ENCODE assay signal across 35 cellular contexts in the genomic region with DNA sequence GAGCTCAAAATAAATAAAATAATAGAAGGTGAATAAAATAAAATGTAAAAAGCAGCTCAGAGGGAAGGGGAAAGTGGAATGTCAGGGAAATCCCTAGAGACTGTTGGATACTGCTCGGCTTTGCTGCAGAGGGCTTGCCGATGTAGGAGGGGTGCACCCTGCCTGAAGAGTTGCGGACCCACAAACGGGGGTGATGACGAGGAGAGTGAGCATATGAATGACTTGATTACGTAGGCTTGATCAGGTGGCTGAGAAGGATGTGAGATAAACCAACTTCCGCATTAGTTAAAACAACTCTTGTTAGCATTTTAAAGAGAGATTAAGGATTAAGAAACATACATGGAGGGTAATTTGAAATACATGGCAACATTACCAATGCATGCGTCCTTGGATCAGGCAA. TPM values are rescaled to one million over a fixed set of nuclear protein-coding genes. Genes with fewer than 3 reads are reported as not detected.
"Had no signal": no experiment of that assay in that cellular context is flagged by ENCODE, and none has a peak within 500 bp of the region (broad histone marks: within the 10 kb centered on the region; RNA-seq: fewer than 3 reads in every experiment).

No MANE protein-coding gene starts in this region.

- H3K9me3 Mint-ChIP-seq: activated CD4-positive, alpha-beta memory T cell treated with anti-CD3 and anti-CD28 coated beads for 36 hours; activated CD4-positive, alpha-beta T cell treated with anti-CD3 and anti-CD28 coated beads, Interleukin-2, amount 10 ng/mL, durations not matched to agents 24 days and 14 days; activated naive CD4-positive, alpha-beta T cell treated with anti-CD3 and anti-CD28 coated beads, Interleukin-2, amount 10 ng/mL, durations not matched to agents 7 days and 5 days; activated naive CD4-positive, alpha-beta T cell treated with anti-CD3 and anti-CD28 coated beads, Interleukin-2, amount 50 U/mL, for 72 hours; activated naive CD8-positive, alpha-beta T cell treated with anti-CD3 and anti-CD28 coated beads, Interleukin-2, amount 10 ng/mL, durations not matched to agents 7 days and 5 days; activated T-cell treated with anti-CD3 and anti-CD28 coated beads, Interleukin-2, amount 50 U/mL, for 72 hours; central memory CD8-positive, alpha-beta T cell; dendritic cell treated with granulocyte-macrophage colony-stimulating factor and Interleukin-4, amounts not matched to agents 40 ng/mL and 50 ng/mL, for 4 days; endodermal cell; T-helper 1 cell treated with Interleukin-12 subunit alpha and Interleukin-12 subunit beta and Interleukin-4 antibody, amounts not matched to agents 30 μg/mL and 1 μg/mL, for 36 hours; T-helper 2 cell treated with Interferon-gamma antibody and Interleukin-4, amounts not matched to agents 5 μg/mL and 100 μg/mL, for 36 hours had no signal

- H3K4me1 Mint-ChIP-seq: activated CD4-positive, alpha-beta T cell treated with anti-CD3 and anti-CD28 coated beads for 36 hours; activated CD4-positive, alpha-beta T cell treated with anti-CD3 and anti-CD28 coated beads, Interleukin-2, amount 10 ng/mL, durations not matched to agents 24 days and 14 days; activated CD8-positive, alpha-beta memory T cell treated with anti-CD3 and anti-CD28 coated beads, Interleukin-2, amount 10 ng/mL, durations not matched to agents 7 days and 5 days; activated naive CD4-positive, alpha-beta T cell treated with anti-CD3 and anti-CD28 coated beads, Interleukin-2, amount 10 ng/mL, durations not matched to agents 7 days and 5 days; central memory CD8-positive, alpha-beta T cell had no signal

- H3K4me3 Mint-ChIP-seq: activated CD4-positive, alpha-beta memory T cell treated with anti-CD3 and anti-CD28 coated beads for 36 hours; activated CD4-positive, alpha-beta T cell treated with anti-CD3 and anti-CD28 coated beads for 36 hours; activated CD4-positive, alpha-beta T cell treated with anti-CD3 and anti-CD28 coated beads, Interleukin-2, amount 10 ng/mL, durations not matched to agents 24 days and 14 days; activated CD8-positive, alpha-beta memory T cell treated with anti-CD3 and anti-CD28 coated beads, Interleukin-2, amount 10 ng/mL, durations not matched to agents 7 days and 5 days; activated CD8-positive, alpha-beta T cell treated with anti-CD3 and anti-CD28 coated beads, Interleukin-2, amount 10 ng/mL, durations not matched to agents 7 days and 5 days; activated naive CD4-positive, alpha-beta T cell treated with anti-CD3 and anti-CD28 coated beads, Interleukin-2, amount 10 ng/mL, durations not matched to agents 7 days and 5 days; activated naive CD8-positive, alpha-beta T cell treated with anti-CD3 and anti-CD28 coated beads, Interleukin-2, amount 10 ng/mL, durations not matched to agents 7 days and 5 days; activated T-cell treated with anti-CD3 and anti-CD28 coated beads, Interleukin-2, amount 50 U/mL, for 72 hours; central memory CD8-positive, alpha-beta T cell; dendritic cell treated with granulocyte-macrophage colony-stimulating factor and Interleukin-4, amounts not matched to agents 40 ng/mL and 50 ng/mL, for 4 days; endodermal cell; T-helper 1 cell treated with Interleukin-12 subunit alpha and Interleukin-12 subunit beta and Interleukin-4 antibody, amounts not matched to agents 30 μg/mL and 1 μg/mL, for 36 hours; T-helper 2 cell treated with Interferon-gamma antibody and Interleukin-4, amounts not matched to agents 5 μg/mL and 100 μg/mL, for 36 hours had no signal

- H3K27ac Mint-ChIP-seq: activated CD4-positive, alpha-beta memory T cell treated with anti-CD3 and anti-CD28 coated beads for 36 hours; activated CD4-positive, alpha-beta T cell treated with anti-CD3 and anti-CD28 coated beads for 36 hours; activated CD4-positive, alpha-beta T cell treated with anti-CD3 and anti-CD28 coated beads, Interleukin-2, amount 10 ng/mL, durations not matched to agents 24 days and 14 days; activated CD8-positive, alpha-beta memory T cell treated with anti-CD3 and anti-CD28 coated beads, Interleukin-2, amount 10 ng/mL, durations not matched to agents 7 days and 5 days; activated CD8-positive, alpha-beta T cell treated with anti-CD3 and anti-CD28 coated beads, Interleukin-2, amount 10 ng/mL, durations not matched to agents 7 days and 5 days; activated naive CD4-positive, alpha-beta T cell treated with anti-CD3 and anti-CD28 coated beads, Interleukin-2, amount 10 ng/mL, durations not matched to agents 7 days and 5 days; activated naive CD4-positive, alpha-beta T cell treated with anti-CD3 and anti-CD28 coated beads, Interleukin-2, amount 50 U/mL, for 72 hours; activated naive CD8-positive, alpha-beta T cell treated with anti-CD3 and anti-CD28 coated beads, Interleukin-2, amount 10 ng/mL, durations not matched to agents 7 days and 5 days; activated T-cell treated with anti-CD3 and anti-CD28 coated beads, Interleukin-2, amount 50 U/mL, for 72 hours; dendritic cell treated with granulocyte-macrophage colony-stimulating factor and Interleukin-4, amounts not matched to agents 40 ng/mL and 50 ng/mL, for 4 days; endodermal cell; T-helper 1 cell treated with Interleukin-12 subunit alpha and Interleukin-12 subunit beta and Interleukin-4 antibody, amounts not matched to agents 30 μg/mL and 1 μg/mL, for 36 hours; T-helper 2 cell treated with Interferon-gamma antibody and Interleukin-4, amounts not matched to agents 5 μg/mL and 100 μg/mL, for 36 hours had no signal

- DNase-seq: activated CD4-positive, alpha-beta memory T cell treated with anti-CD3 and anti-CD28 coated beads for 36 hours; activated CD4-positive, alpha-beta T cell treated with anti-CD3 and anti-CD28 coated beads for 36 hours; activated CD4-positive, alpha-beta T cell treated with anti-CD3 and anti-CD28 coated beads, Interleukin-2, amount 10 ng/mL, durations not matched to agents 24 days and 14 days; activated CD4-positive, CD25-positive, alpha-beta regulatory T cell; activated CD4-positive, CD25-positive, alpha-beta regulatory T cell treated with anti-CD3 and anti-CD28 coated beads, Interleukin-2, amount 50 U/mL, for 72 hours; activated CD8-positive, alpha-beta memory T cell treated with anti-CD3 and anti-CD28 coated beads, Interleukin-2, amount 10 ng/mL, durations not matched to agents 7 days and 5 days; activated CD8-positive, alpha-beta memory T cell treated with anti-CD3 and anti-CD28 coated beads, Interleukin-2, amount 50 U/mL, for 4 hours; activated CD8-positive, alpha-beta T cell treated with anti-CD3 and anti-CD28 coated beads, Interleukin-2, amount 10 ng/mL, durations not matched to agents 7 days and 5 days; activated gamma-delta T cell; activated naive CD4-positive, alpha-beta T cell; activated naive CD4-positive, alpha-beta T cell treated with anti-CD3 and anti-CD28 coated beads, Interleukin-2, amount 10 ng/mL, durations not matched to agents 7 days and 5 days; activated naive CD8-positive, alpha-beta T cell treated with anti-CD3 and anti-CD28 coated beads, Interleukin-2, amount 10 ng/mL, durations not matched to agents 7 days and 5 days; activated T-cell treated with anti-CD3 and anti-CD28 coated beads, Interleukin-2, amount 50 U/mL, for 1 hour; activated T-cell treated with anti-CD3 and anti-CD28 coated beads, Interleukin-2, amount 50 U/mL, for 72 hours; anterior cingulate cortex; brain microvascular endothelial cell; dorsolateral prefrontal cortex; effector memory CD4-positive, alpha-beta T cell; endodermal cell; foreskin fibroblast; glutamatergic neuron; heart left ventricle; T1000 had no signal

- H3K27me3 ChIP-seq: brain microvascular endothelial cell, dorsolateral prefrontal cortex, heart left ventricle had no signal

- H3K36me3 Mint-ChIP-seq: activated CD4-positive, alpha-beta memory T cell treated with anti-CD3 and anti-CD28 coated beads for 36 hours; activated CD8-positive, alpha-beta memory T cell treated with anti-CD3 and anti-CD28 coated beads, Interleukin-2, amount 10 ng/mL, durations not matched to agents 7 days and 5 days; activated naive CD4-positive, alpha-beta T cell treated with anti-CD3 and anti-CD28 coated beads, Interleukin-2, amount 10 ng/mL, durations not matched to agents 7 days and 5 days; activated naive CD4-positive, alpha-beta T cell treated with anti-CD3 and anti-CD28 coated beads, Interleukin-2, amount 50 U/mL, for 72 hours; activated naive CD8-positive, alpha-beta T cell treated with anti-CD3 and anti-CD28 coated beads, Interleukin-2, amount 10 ng/mL, durations not matched to agents 7 days and 5 days had no signal

- H3K4me1 ChIP-seq: heart left ventricle had no signal

- H3K36me3 ChIP-seq: brain microvascular endothelial cell, heart left ventricle had no signal

- H3K9me3 ChIP-seq: heart left ventricle had no signal

- H3K27ac ChIP-seq: brain microvascular endothelial cell, coronary artery, dorsolateral prefrontal cortex, heart left ventricle had no signal

- ATAC-seq: activated CD4-positive, alpha-beta T cell treated with anti-CD3 and anti-CD28 coated beads for 36 hours; activated CD8-positive, alpha-beta memory T cell treated with anti-CD3 and anti-CD28 coated beads, Interleukin-2, amount 10 ng/mL, durations not matched to agents 7 days and 5 days; activated CD8-positive, alpha-beta T cell treated with anti-CD3 and anti-CD28 coated beads, Interleukin-2, amount 10 ng/mL, durations not matched to agents 7 days and 5 days; activated naive CD4-positive, alpha-beta T cell treated with anti-CD3 and anti-CD28 coated beads, Interleukin-2, amount 50 U/mL, for 72 hours; activated T-cell treated with anti-CD3 and anti-CD28 coated beads, Interleukin-2, amount 50 U/mL, for 72 hours; esophagus mucosa; heart left ventricle had no signal

- FAIRE-seq: astrocyte, bronchial epithelial cell had no signal

- H3K27me3 Mint-ChIP-seq: activated CD4-positive, alpha-beta memory T cell treated with anti-CD3 and anti-CD28 coated beads for 36 hours; activated CD4-positive, alpha-beta T cell treated with anti-CD3 and anti-CD28 coated beads for 36 hours; central memory CD8-positive, alpha-beta T cell; dendritic cell treated with granulocyte-macrophage colony-stimulating factor and Interleukin-4, amounts not matched to agents 40 ng/mL and 50 ng/mL, for 4 days had no signal

- H3K4me3 ChIP-seq: coronary artery, dorsolateral prefrontal cortex, heart left ventricle had no signal

RNA-seq across cellular contexts. Expression of a gene that starts 34.1 kb away (rescaled TPM):
- total RNA-seq: activated CD4-positive, alpha-beta memory T cell treated with anti-CD3 and anti-CD28 coated beads for 36 hours; activated CD4-positive, alpha-beta T cell treated with anti-CD3 and anti-CD28 coated beads for 36 hours; activated CD4-positive, alpha-beta T cell treated with anti-CD3 and anti-CD28 coated beads, Interleukin-2, amount 10 ng/mL, durations not matched to agents 24 days and 14 days; activated CD8-positive, alpha-beta memory T cell treated with anti-CD3 and anti-CD28 coated beads for 36 hours; activated CD8-positive, alpha-beta memory T cell treated with anti-CD3 and anti-CD28 coated beads, Interleukin-2, amount 10 ng/mL, durations not matched to agents 7 days and 5 days; activated CD8-positive, alpha-beta T cell treated with anti-CD3 and anti-CD28 coated beads, Interleukin-2, amount 10 ng/mL, durations not matched to agents 7 days and 5 days; activated naive CD4-positive, alpha-beta T cell treated with anti-CD3 and anti-CD28 coated beads, Interleukin-2, amount 50 U/mL, for 72 hours; activated naive CD8-positive, alpha-beta T cell treated with anti-CD3 and anti-CD28 coated beads, Interleukin-2, amount 10 ng/mL, durations not matched to agents 7 days and 5 days; activated T-cell treated with anti-CD3 and anti-CD28 coated beads, Interleukin-2, amount 50 U/mL, for 72 hours; bronchial epithelial cell; cardiac septum; epithelial cell of proximal tubule; esophagus mucosa had no signal
